19 cellular contexts compared by ENCODE assay signal in genomic region chr4:98733601-98734000, GRCh38.
DNase-seq lines count a peak whose midpoint lies in the region; ATAC-seq lines count a peak whose summit lies in the region.
"Had no signal": no experiment of that assay in that cellular context is flagged by ENCODE, and none has a peak within 500 bp of the region (broad histone marks: within the 10 kb centered on the region; RNA-seq: fewer than 3 reads in every experiment).

No MANE protein-coding gene starts in this region.

- in situ Hi-C loops in G401 (cut with HindIII; ENCODE audit: low sequenced_read_pairs): no loop called here

- peak; percentile 91 for DNase-seq in G401 (ENCODE audit: low spot score)
- peak; percentile 90 for DNase-seq in cerebellar cortex (ENCODE audit: low spot score)
- DNase-seq in cerebellum (ENCODE audit: low spot score): peak; percentile 70
- DNase-seq in NCI-H1930 (lab: John Stamatoyannopoulos, UW): no peak
- DNase-seq: 8988T; ACHN; BE2C; CD4-positive, alpha-beta memory T cell; CD4-positive, CD25-positive, alpha-beta regulatory T cell; CD8-positive, alpha-beta memory T cell; COR-L47; DMS 273 treated with DMSO at 0.1 percent for 48 hours; DMS153; DMS53; DMS79; DND-41; EL; GF-D8 had no signal

- ATAC-seq in GM18861 (IDR thresholded peaks at IDR 0.05; ENCODE audit: unreplicated experiment): no peak

Comparison
In these comparisons a context has a peak if more than half of its experiments do, and no peak if none do; other contexts are left out.
1. DNase-seq: peak in G401 (single experiment), cerebellar cortex (single experiment) and cerebellum (single experiment); none in NCI-H1930 (0 of 2).